Comparison of ENCODE assay signal across 11 cellular contexts in the genomic region with DNA sequence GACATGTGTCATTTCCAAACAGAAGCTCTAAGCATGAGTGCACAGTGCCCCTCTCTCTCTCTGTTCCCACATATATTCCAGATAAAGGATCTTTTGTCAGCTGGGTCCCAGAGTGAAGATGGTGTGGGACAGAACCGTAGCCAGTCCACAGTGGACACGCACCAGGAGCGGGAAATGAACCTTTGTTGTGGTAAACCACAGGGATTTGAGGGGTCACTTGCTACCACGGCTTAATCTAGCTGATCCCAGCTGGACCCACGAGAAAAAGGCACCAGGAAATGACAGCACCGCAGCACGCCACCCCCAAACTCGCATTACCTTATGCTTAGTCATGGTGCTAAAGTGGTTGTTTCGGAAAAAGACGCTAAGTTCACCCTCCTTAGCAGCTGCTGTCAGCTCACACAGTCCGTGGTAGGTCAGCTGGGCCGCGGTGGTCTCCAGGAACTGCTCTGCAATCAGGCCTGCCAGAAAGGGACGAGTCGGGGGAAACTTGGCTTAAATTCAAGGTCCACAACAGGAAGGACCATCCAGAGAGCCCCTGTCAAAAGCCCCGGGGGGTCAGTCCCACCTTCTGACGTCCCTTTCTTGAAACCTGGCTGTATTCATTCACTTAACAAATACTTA. TPM values are rescaled to one million over a fixed set of nuclear protein-coding genes. Genes with fewer than 3 reads are reported as not detected.
DNase-seq lines count a peak whose midpoint lies in the region; ATAC-seq and TF ChIP-seq lines count a peak whose summit lies in the region.
"Had no signal": no experiment of that assay in that cellular context is flagged by ENCODE, and none has a peak within 500 bp of the region (broad histone marks: within the 10 kb centered on the region; RNA-seq: fewer than 3 reads in every experiment).

No MANE protein-coding gene starts in this region.

- H3K4me3 Mint-ChIP-seq in activated T-cell treated with anti-CD3 and anti-CD28 coated beads, Interleukin-2, amount 50 U/mL, for 4 hours = no peak overlapping the region
- H3K4me3 Mint-ChIP-seq: stimulated activated memory B cell treated with anti-CD40 and anti-IgM and Interleukin-4, amounts not matched to agents 10 μg/mL and 1 μg/mL and 100 μg/mL, for 72 hours had no signal

- no peaks in the 10 kb centered on the region for H3K9me3 Mint-ChIP-seq in activated naive CD4-positive, alpha-beta T cell treated with anti-CD3 and anti-CD28 coated beads, Interleukin-2, amount 50 U/mL, for 72 hours
- H3K9me3 Mint-ChIP-seq in activated T-cell treated with anti-CD3 and anti-CD28 coated beads, Interleukin-2, amount 50 U/mL, for 4 hours = no peaks in the 10 kb centered on the region
- H3K9me3 Mint-ChIP-seq: stimulated activated memory B cell treated with anti-CD40 and anti-IgM and Interleukin-4, amounts not matched to agents 10 μg/mL and 1 μg/mL and 100 μg/mL, for 72 hours had no signal

- H3K36me3 ChIP-seq in tibial nerve = peaks cover 0 to 63% (median 8%) of the 10 kb centered on the region in 3 donors

- ATAC-seq in activated naive CD4-positive, alpha-beta T cell treated with anti-CD3 and anti-CD28 coated beads, Interleukin-2, amount 50 U/mL, for 72 hours = peak; percentile 58 to 76
- peak; percentile 61 to 70 for ATAC-seq in activated T-cell treated with anti-CD3 and anti-CD28 coated beads, Interleukin-2, amount 50 U/mL, for 4 hours
- ATAC-seq in HG03280 (IDR thresholded peaks at IDR 0.05; ENCODE audit: unreplicated experiment) = no peak
- ATAC-seq: stimulated activated memory B cell treated with anti-CD40 and anti-IgM and Interleukin-4, amounts not matched to agents 10 μg/mL and 1 μg/mL and 100 μg/mL, for 72 hours had no signal

- peak overlapping the region; percentile 3 to 86 (median 66) for H3K27ac ChIP-seq in tibial nerve
- H3K27ac ChIP-seq: BLaER1 had no signal

- no peaks in the 10 kb centered on the region for H3K27me3 ChIP-seq in tibial nerve
- H3K27me3 ChIP-seq: BLaER1 had no signal

- WGBS in tibial nerve, 2 donors = 56 to 63% methylated on average over 14 to 17 of the region's 17 CpGs

- peak overlapping the region in 1 of 2 donors; percentile 60 for H3K27ac Mint-ChIP-seq in activated naive CD4-positive, alpha-beta T cell treated with anti-CD3 and anti-CD28 coated beads, Interleukin-2, amount 50 U/mL, for 72 hours
- H3K27ac Mint-ChIP-seq: stimulated activated memory B cell treated with anti-CD40 and anti-IgM and Interleukin-4, amounts not matched to agents 10 μg/mL and 1 μg/mL and 100 μg/mL, for 72 hours had no signal

- no peak for TF ChIP-seq CTCF in tibial nerve (IDR thresholded peaks at IDR 0.05)

- peaks cover 6 to 8% of the 10 kb centered on the region in 2 donors for H3K36me3 Mint-ChIP-seq in activated naive CD4-positive, alpha-beta T cell treated with anti-CD3 and anti-CD28 coated beads, Interleukin-2, amount 50 U/mL, for 72 hours
- H3K36me3 Mint-ChIP-seq in activated T-cell treated with anti-CD3 and anti-CD28 coated beads, Interleukin-2, amount 50 U/mL, for 4 hours (ENCODE audit: insufficient read depth) = peaks cover 18% of the 10 kb centered on the region

- H3K27me3 Mint-ChIP-seq in activated T-cell treated with anti-CD3 and anti-CD28 coated beads, Interleukin-2, amount 50 U/mL, for 4 hours (ENCODE audit: low read depth) = no peaks in the 10 kb centered on the region
- H3K27me3 Mint-ChIP-seq: stimulated activated memory B cell treated with anti-CD40 and anti-IgM and Interleukin-4, amounts not matched to agents 10 μg/mL and 1 μg/mL and 100 μg/mL, for 72 hours had no signal

- peaks cover 0 to 81% (median 30%) of the 10 kb centered on the region in 4 donors for H3K4me1 ChIP-seq in tibial nerve

- no peak overlapping the region for H3K4me3 ChIP-seq in tibial nerve
- H3K4me3 ChIP-seq: BLaER1 had no signal

- no peak for TF ChIP-seq POLR2A in tibial nerve (IDR thresholded peaks at IDR 0.05)

- DNase-seq in activated naive CD4-positive, alpha-beta T cell treated with anti-CD3 and anti-CD28 coated beads, Interleukin-2, amount 50 U/mL, for 72 hours (ENCODE audit: low spot score in 2 of 2) = no peak
- no peak for DNase-seq in activated naive CD4-positive, alpha-beta T cell treated with Interleukin-2 at 50 U/mL for 16 hours
- no peak for DNase-seq in activated T-cell treated with anti-CD3 and anti-CD28 coated beads, Interleukin-2, amount 50 U/mL, for 4 hours
- peak; percentile 61 for DNase-seq in islet precursor cell
- no peak for DNase-seq in tibial nerve (ENCODE audit: low spot score in 2 of 2)
- DNase-seq in germinal center (ENCODE audit: low spot score) = no peak
- no peak for DNase-seq in iPS-NIHi7 (ENCODE audit: extremely low spot score)
- DNase-seq: cortex of kidney had no signal

- H3K4me1 Mint-ChIP-seq in activated T-cell treated with anti-CD3 and anti-CD28 coated beads, Interleukin-2, amount 50 U/mL, for 4 hours (ENCODE audit: low read depth) = peaks cover 44% of the 10 kb centered on the region

- H3K9me3 ChIP-seq in tibial nerve = no peaks in the 10 kb centered on the region
- H3K9me3 ChIP-seq: BLaER1 had no signal

- TF ChIP-seq EP300 in tibial nerve (IDR thresholded peaks at IDR 0.05) = no peak

RNA-seq across cellular contexts. Expression of a gene that starts 7.5 kb away (rescaled TPM):
- 10 to 100 TPM; 23.3 to 32.3 TPM for total RNA-seq in activated naive CD4-positive, alpha-beta T cell treated with anti-CD3 and anti-CD28 coated beads, Interleukin-2, amount 50 U/mL, for 72 hours
- 1 to 10 TPM; 5.0 to 7.0 (median 6.5) TPM for total RNA-seq in activated T-cell treated with anti-CD3 and anti-CD28 coated beads, Interleukin-2, amount 50 U/mL, for 4 hours
- total RNA-seq in tibial nerve = 10 to 100 TPM; 45.5 to 63.2 (median 49.5) TPM

RNA-seq across cellular contexts. Expression of a gene that starts 9.1 kb away (rescaled TPM):
- total RNA-seq in activated naive CD4-positive, alpha-beta T cell treated with anti-CD3 and anti-CD28 coated beads, Interleukin-2, amount 50 U/mL, for 72 hours = 10 to 100 TPM; 18.0 to 20.7 TPM
- 10 to 100 TPM; 11.0 to 13.7 (median 11.9) TPM for total RNA-seq in activated T-cell treated with anti-CD3 and anti-CD28 coated beads, Interleukin-2, amount 50 U/mL, for 4 hours
- 10 to 100 TPM; 22.0 to 40.4 (median 28.5) TPM for total RNA-seq in tibial nerve

RNA-seq across cellular contexts. Expression of a gene that starts 17.1 kb away (rescaled TPM):
- not detected for total RNA-seq in activated naive CD4-positive, alpha-beta T cell treated with anti-CD3 and anti-CD28 coated beads, Interleukin-2, amount 50 U/mL, for 72 hours
- total RNA-seq in activated T-cell treated with anti-CD3 and anti-CD28 coated beads, Interleukin-2, amount 50 U/mL, for 4 hours = not detected
- 10 to 100 TPM in 2 of 4 donors, 1 to 10 TPM in 2; 2.1 to 12.2 (median 7.8) TPM for total RNA-seq in tibial nerve

RNA-seq across cellular contexts. Expression of a gene that starts 24.5 kb away (rescaled TPM):
- total RNA-seq in activated naive CD4-positive, alpha-beta T cell treated with anti-CD3 and anti-CD28 coated beads, Interleukin-2, amount 50 U/mL, for 72 hours = 100 to 1,000 TPM; 110 to 134 TPM
- 100 to 1,000 TPM; 199 to 208 (median 200) TPM for total RNA-seq in activated T-cell treated with anti-CD3 and anti-CD28 coated beads, Interleukin-2, amount 50 U/mL, for 4 hours
- total RNA-seq in tibial nerve = 100 to 1,000 TPM; 137 to 168 (median 140) TPM

RNA-seq across cellular contexts. Expression of a gene that starts 37.2 kb away (rescaled TPM):
- total RNA-seq in activated naive CD4-positive, alpha-beta T cell treated with anti-CD3 and anti-CD28 coated beads, Interleukin-2, amount 50 U/mL, for 72 hours = 1 to 10 TPM in 1 of 2 donors, under 1 TPM in 1; 0.89 to 3.1 TPM
- under 1 TPM; 0.22 to 0.53 (median 0.28) TPM for total RNA-seq in activated T-cell treated with anti-CD3 and anti-CD28 coated beads, Interleukin-2, amount 50 U/mL, for 4 hours
- 1 to 10 TPM in 2 of 4 donors, under 1 TPM in 1, not detected in 1; 0.22 to 2.2 (median 1.3) TPM for total RNA-seq in tibial nerve
